ENCODE assay signal across 1 cellular context in the genomic region with DNA sequence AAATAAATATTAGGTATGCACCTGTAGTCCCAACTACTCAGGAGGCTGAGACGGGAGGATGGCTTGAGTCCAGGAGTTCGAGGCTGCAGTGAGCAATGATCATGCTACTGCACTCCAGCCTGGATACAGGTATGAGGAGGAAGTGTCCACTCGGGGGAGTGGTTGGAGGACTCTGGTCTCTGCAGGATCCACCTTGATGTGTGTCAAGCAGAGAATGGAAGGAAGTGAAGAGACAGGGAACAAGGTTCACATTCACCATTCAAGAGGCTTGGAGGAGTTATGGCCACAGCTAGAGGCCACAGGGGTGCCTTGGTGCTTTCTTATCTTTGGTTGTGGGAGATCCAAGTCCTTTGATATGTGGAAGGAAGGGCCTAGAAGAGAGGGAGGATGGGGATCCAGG.
TF ChIP-seq lines count a peak whose summit lies in the region.

No MANE protein-coding gene starts in this region.

TF ChIP-seq in H1, 55 proteins besides CTCF, POLR2A, EP300 and RAD21:
- TF ChIP-seq HDAC6 (IDR thresholded peaks at IDR 0.05; ENCODE audit: low read depth, low read length) (no peak), SP2 (IDR thresholded peaks at IDR 0.05; ENCODE audit: low read length) (no peak), EZH2 (IDR thresholded peaks at IDR 0.05; ENCODE audit: low read depth, low read length, severe bottlenecking) (no peak), BRCA1 (IDR thresholded peaks at IDR 0.05; ENCODE audit: low read depth, low read length) (no peak)
